19 cellular contexts compared by ENCODE assay signal in the genomic region with DNA sequence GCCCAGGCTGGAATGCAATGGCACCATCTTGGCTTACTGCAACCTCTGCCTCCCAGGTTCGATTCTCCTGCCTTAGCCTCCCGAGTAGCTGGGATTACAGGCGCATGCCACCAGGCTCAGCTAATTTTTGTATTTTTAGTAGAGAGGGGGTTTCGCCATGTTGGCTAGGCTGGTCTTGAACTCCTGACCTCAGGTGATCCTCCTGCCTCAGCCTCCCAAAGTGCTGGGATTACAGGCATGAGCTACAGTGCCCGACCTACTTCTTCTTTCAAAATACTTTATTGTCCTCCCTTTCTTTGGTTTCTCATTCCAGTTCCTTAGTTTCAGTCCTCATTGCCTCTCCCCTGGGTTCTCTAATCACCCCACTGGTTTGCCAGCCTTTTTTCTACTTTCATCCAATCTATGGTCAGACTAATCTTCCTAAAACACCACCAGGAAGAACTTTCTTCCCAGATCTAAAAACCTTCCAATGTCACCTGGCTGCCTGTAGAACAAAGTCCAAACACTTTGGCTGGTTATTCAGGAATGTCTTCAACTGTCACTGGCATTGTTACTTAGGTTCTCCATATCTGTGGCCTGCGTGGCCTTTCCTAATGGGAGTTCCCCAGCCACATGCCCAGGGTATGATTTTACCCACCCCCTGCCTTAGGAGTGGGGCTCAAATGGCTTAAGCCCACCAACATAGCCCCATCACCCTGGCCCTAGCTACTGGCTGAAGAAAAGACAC. TPM values are rescaled to one million over a fixed set of nuclear protein-coding genes. Genes with fewer than 3 reads are reported as not detected.
DNase-seq lines count a peak whose midpoint lies in the region; ATAC-seq and TF ChIP-seq lines count a peak whose summit lies in the region.
"Had no signal": no experiment of that assay in that cellular context is flagged by ENCODE, and none has a peak within 500 bp of the region (broad histone marks: within the 10 kb centered on the region; RNA-seq: fewer than 3 reads in every experiment).

No MANE protein-coding gene starts in this region.

- no peak overlapping the region for H3K4me3 ChIP-seq in mucosa of rectum (ENCODE audit: low read length in 2 of 2)
- no peak overlapping the region for H3K4me3 ChIP-seq in A673 (ENCODE audit: low read depth, low read length, poor library complexity, severe bottlenecking)
- H3K4me3 ChIP-seq: GM23248, left ventricle myocardium inferior, psoas muscle had no signal

- TF ChIP-seq CTCF in A673 (conservative IDR thresholded peaks at IDR 0.05; ENCODE audit: low read depth, low read length) = no peak

- H3K9me3 Mint-ChIP-seq in activated naive CD8-positive, alpha-beta T cell (ENCODE audit: low read depth) = no peaks in the 10 kb centered on the region
- no peaks in the 10 kb centered on the region for H3K9me3 Mint-ChIP-seq in activated naive CD8-positive, alpha-beta T cell treated with anti-CD3 and anti-CD28 coated beads, Interleukin-2, amount 50 U/mL, for 24 hours
- H3K9me3 Mint-ChIP-seq in activated naive CD8-positive, alpha-beta T cell treated with anti-CD3 and anti-CD28 coated beads, Interleukin-2, amount 10 ng/mL, durations not matched to agents 7 days and 5 days = no peaks in the 10 kb centered on the region
- H3K9me3 Mint-ChIP-seq: activated naive CD4-positive, alpha-beta T cell treated with anti-CD3 and anti-CD28 coated beads, Interleukin-2, amount 50 U/mL, for 72 hours; naive thymus-derived CD8-positive, alpha-beta T cell; stimulated activated effector memory CD8-positive, alpha-beta T cell treated with anti-CD3 and anti-CD28 coated beads, Interleukin-12 subunit alpha, Interleukin-12 subunit beta, amount 100 ng/mL, for 72 hours had no signal

- peaks cover 15% of the 10 kb centered on the region for H3K4me1 Mint-ChIP-seq in activated naive CD8-positive, alpha-beta T cell (ENCODE audit: low read depth)
- H3K4me1 Mint-ChIP-seq in activated naive CD8-positive, alpha-beta T cell treated with anti-CD3 and anti-CD28 coated beads, Interleukin-2, amount 50 U/mL, for 24 hours = peaks cover 12% of the 10 kb centered on the region
- peaks cover 25% of the 10 kb centered on the region for H3K4me1 Mint-ChIP-seq in activated naive CD8-positive, alpha-beta T cell treated with anti-CD3 and anti-CD28 coated beads, Interleukin-2, amount 10 ng/mL, durations not matched to agents 7 days and 5 days

- H3K27me3 ChIP-seq in mucosa of rectum (ENCODE audit: control insufficient read depth in 2 of 2, insufficient read depth in 2 of 2, low read length in 2 of 2) = no peaks in the 10 kb centered on the region
- H3K27me3 ChIP-seq in A673 (replicated peaks; ENCODE audit: insufficient read depth, low read depth, low read length, poor library complexity) = no peaks in the 10 kb centered on the region

- H3K4me3 Mint-ChIP-seq in activated naive CD8-positive, alpha-beta T cell = peak overlapping the region; percentile 52
- no peak overlapping the region for H3K4me3 Mint-ChIP-seq in activated naive CD8-positive, alpha-beta T cell treated with anti-CD3 and anti-CD28 coated beads, Interleukin-2, amount 50 U/mL, for 24 hours
- H3K4me3 Mint-ChIP-seq in activated naive CD8-positive, alpha-beta T cell treated with anti-CD3 and anti-CD28 coated beads, Interleukin-2, amount 10 ng/mL, durations not matched to agents 7 days and 5 days = peak overlapping the region; percentile 5

- no peak for ATAC-seq in activated naive CD8-positive, alpha-beta T cell treated with anti-CD3 and anti-CD28 coated beads, Interleukin-2, amount 50 U/mL, for 24 hours
- ATAC-seq in activated naive CD8-positive, alpha-beta T cell treated with anti-CD3 and anti-CD28 coated beads, Interleukin-2, amount 10 ng/mL, durations not matched to agents 7 days and 5 days (ENCODE audit: low read depth) = no peak
- no peak for ATAC-seq in HG02588 (IDR thresholded peaks at IDR 0.05; ENCODE audit: unreplicated experiment)
- ATAC-seq: naive thymus-derived CD8-positive, alpha-beta T cell; psoas muscle; stimulated activated effector memory CD8-positive, alpha-beta T cell treated with anti-CD3 and anti-CD28 coated beads, Interleukin-12 subunit alpha, Interleukin-12 subunit beta, amount 100 ng/mL, for 72 hours had no signal

- H3K4me1 ChIP-seq in mucosa of rectum (ENCODE audit: control insufficient read depth in 2 of 2, insufficient read depth in 2 of 2, low read length in 2 of 2) (peaks cover 4 to 6% of the 10 kb centered on the region in 2 donors), A673 (ENCODE audit: insufficient read depth, low read length, poor library complexity, severe bottlenecking) (no peaks in the 10 kb centered on the region)

- no TSS peak for BruUV-seq in A673 (replicated peaks; lab: Mats Ljungman, UMichigan)

- H3K27me3 Mint-ChIP-seq in activated naive CD8-positive, alpha-beta T cell = no peaks in the 10 kb centered on the region
- no peaks in the 10 kb centered on the region for H3K27me3 Mint-ChIP-seq in activated naive CD8-positive, alpha-beta T cell treated with anti-CD3 and anti-CD28 coated beads, Interleukin-2, amount 50 U/mL, for 24 hours
- H3K27me3 Mint-ChIP-seq in activated naive CD8-positive, alpha-beta T cell treated with anti-CD3 and anti-CD28 coated beads, Interleukin-2, amount 10 ng/mL, durations not matched to agents 7 days and 5 days = peaks cover 11% of the 10 kb centered on the region

- H3K36me3 Mint-ChIP-seq in activated naive CD8-positive, alpha-beta T cell = no peaks in the 10 kb centered on the region
- H3K36me3 Mint-ChIP-seq in activated naive CD8-positive, alpha-beta T cell treated with anti-CD3 and anti-CD28 coated beads, Interleukin-2, amount 50 U/mL, for 24 hours (ENCODE audit: low read depth) = no peaks in the 10 kb centered on the region
- peaks cover 2% of the 10 kb centered on the region for H3K36me3 Mint-ChIP-seq in activated naive CD8-positive, alpha-beta T cell treated with anti-CD3 and anti-CD28 coated beads, Interleukin-2, amount 10 ng/mL, durations not matched to agents 7 days and 5 days
- H3K36me3 Mint-ChIP-seq: activated naive CD4-positive, alpha-beta T cell treated with anti-CD3 and anti-CD28 coated beads, Interleukin-2, amount 50 U/mL, for 72 hours; naive thymus-derived CD8-positive, alpha-beta T cell; stimulated activated effector memory CD8-positive, alpha-beta T cell treated with anti-CD3 and anti-CD28 coated beads, Interleukin-12 subunit alpha, Interleukin-12 subunit beta, amount 100 ng/mL, for 72 hours had no signal

- intact Hi-C loops in A673 (cut with micrococcal nuclease; ENCODE audit: unreplicated experiment) = no loop called here

- no peaks in the 10 kb centered on the region for H3K9me3 ChIP-seq in mucosa of rectum (ENCODE audit: control insufficient read depth in 2 of 2, low read length in 2 of 2)
- no peaks in the 10 kb centered on the region for H3K9me3 ChIP-seq in A673 (ENCODE audit: low read depth, low read length, poor library complexity, severe bottlenecking)
- H3K9me3 ChIP-seq: left ventricle myocardium inferior, psoas muscle had no signal

- DNase-seq in activated naive CD8-positive, alpha-beta T cell treated with anti-CD3 and anti-CD28 coated beads, Interleukin-2, amount 50 U/mL, for 24 hours = no peak
- DNase-seq in activated naive CD8-positive, alpha-beta T cell treated with anti-CD3 and anti-CD28 coated beads, Interleukin-2, amount 10 ng/mL, durations not matched to agents 7 days and 5 days = no peak
- DNase-seq in A673 (ENCODE audit: low spot score) = no peak
- DNase-seq in stimulated activated CD4-positive, alpha-beta T cell treated with anti-CD3 and anti-CD28 coated beads, Interleukin-4, amount 100 ng/mL, for 1 hour = no peak
- no peak for DNase-seq in stimulated activated CD4-positive, alpha-beta T cell treated with anti-CD3 and anti-CD28 coated beads, Interleukin-4, amount 100 ng/mL, for 24 hours
- DNase-seq: activated CD4-positive, alpha-beta T cell treated with anti-CD3 and anti-CD28 coated beads for 1 hour; dermis blood vessel endothelial cell; GM23248; left ventricle myocardium inferior; naive thymus-derived CD8-positive, alpha-beta T cell; NCI-H2107; NCI-H524 treated with DMSO at 0.1 percent for 48 hours; psoas muscle; SHP77 had no signal

- no peak overlapping the region for H3K9ac ChIP-seq in mucosa of rectum (ENCODE audit: low read depth in 1 of 2, low read length in 2 of 2)
- H3K9ac ChIP-seq: GM23248 had no signal

- no peak overlapping the region for H3K27ac Mint-ChIP-seq in activated naive CD8-positive, alpha-beta T cell
- no peak overlapping the region for H3K27ac Mint-ChIP-seq in activated naive CD8-positive, alpha-beta T cell treated with anti-CD3 and anti-CD28 coated beads, Interleukin-2, amount 50 U/mL, for 24 hours
- peak overlapping the region; percentile 10 for H3K27ac Mint-ChIP-seq in activated naive CD8-positive, alpha-beta T cell treated with anti-CD3 and anti-CD28 coated beads, Interleukin-2, amount 10 ng/mL, durations not matched to agents 7 days and 5 days
- H3K27ac Mint-ChIP-seq: stimulated activated effector memory CD8-positive, alpha-beta T cell treated with anti-CD3 and anti-CD28 coated beads, Interleukin-12 subunit alpha, Interleukin-12 subunit beta, amount 100 ng/mL, for 72 hours had no signal

- POLR2A ChIA-PET in activated naive CD8-positive, alpha-beta T cell treated with anti-CD3 and anti-CD28 coated beads, Interleukin-2, amount 10 ng/mL, durations not matched to agents 7 days and 5 days (lab: Charles Lee) = interaction anchor here (0.7 to 2.8 kb wide), 2 partner anchors 29 to 122 kb away, joined by 3 to 12 read pairs; partner anchors contain the start of gene SLC30A1
- POLR2A ChIA-PET in A673 (lab: Charles Lee; ENCODE audit: low non-redundant PET) = no interaction called here

- H3K27ac ChIP-seq in mucosa of rectum (ENCODE audit: low read depth in 2 of 2, low read length in 2 of 2) (peak overlapping the region; percentile 2 to 16), A673 (ENCODE audit: low read depth, low read length, poor library complexity, severe bottlenecking) (no peak overlapping the region)
- H3K27ac ChIP-seq: GM23248, left ventricle myocardium inferior, psoas muscle had no signal

- CTCF ChIA-PET in A673 (lab: Charles Lee) = no interaction called here

- H3K36me3 ChIP-seq in mucosa of rectum (ENCODE audit: control insufficient read depth in 2 of 2, insufficient read depth in 2 of 2, low read length in 2 of 2) (no peaks in the 10 kb centered on the region), A673 (ENCODE audit: insufficient read depth, low read length, poor library complexity, severe bottlenecking) (no peaks in the 10 kb centered on the region)
- H3K36me3 ChIP-seq: left ventricle myocardium inferior had no signal

RNA-seq across cellular contexts. Expression of gene SLC30A1, which starts 29.0 kb away (rescaled TPM):
- 10 to 100 TPM; 11.9 to 13.2 TPM for total RNA-seq in activated naive CD8-positive, alpha-beta T cell treated with anti-CD3 and anti-CD28 coated beads, Interleukin-2, amount 10 ng/mL, durations not matched to agents 7 days and 5 days
- 5.1 and 12.2 TPM in 2 replicates for total RNA-seq in A673 (2021)
